ENCODE assay signal across 2 cellular contexts in the genomic region with DNA sequence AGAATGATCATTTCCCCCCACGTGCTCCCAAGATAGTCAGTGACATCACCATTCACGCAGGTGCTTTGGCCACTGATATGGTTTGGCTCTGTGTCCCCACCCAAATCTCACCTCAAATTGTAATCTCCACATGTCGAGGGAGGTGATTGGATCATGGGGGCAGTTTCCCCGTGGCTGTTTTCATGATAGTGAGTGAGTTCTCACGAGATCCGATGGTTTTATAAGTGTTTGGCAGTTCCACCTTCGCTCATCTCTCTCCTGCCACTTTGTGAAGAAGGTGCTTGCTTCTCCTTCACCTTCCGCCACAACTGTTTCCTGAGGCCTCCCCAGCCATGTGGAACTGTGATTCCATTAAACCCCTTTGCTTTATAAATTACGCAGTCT.
TF ChIP-seq lines count a peak whose summit lies in the region.

No MANE protein-coding gene starts in this region.

TF ChIP-seq in HEK293, 187 proteins besides CTCF, POLR2A, EP300 and RAD21 (continued from another document):
- TF ChIP-seq ATF2 (tag by site-specific recombination; IDR thresholded peaks at IDR 0.05; ENCODE audit: low read depth): 0 out of 2 replicates have a peak, but pooled peaks have one; percentile 9

TF ChIP-seq in K562, 482 proteins besides CTCF, POLR2A, EP300 and RAD21 (continued from another document and continues in another):
- TF ChIP-seq DEAF1 (CRISPR knock-in tag; IDR thresholded peaks at IDR 0.05): no peak
- peak; percentile 81 for TF ChIP-seq RAD51 (IDR thresholded peaks at IDR 0.05; ENCODE audit: borderline replicate concordance, low read depth)
- peak; percentile 73; the same call in 1 of the 2 replicates for TF ChIP-seq BHLHE40 (IDR thresholded peaks at IDR 0.05; ENCODE audit: low read length)
- TF ChIP-seq ELF1 (tag; IDR thresholded peaks at IDR 0.05): 0 out of 2 replicates have a peak, but pooled peaks have one; percentile 30
- no peak for TF ChIP-seq CREB5 (CRISPR knock-in tag; IDR thresholded peaks at IDR 0.05)
- no peak for TF ChIP-seq RBM34 (IDR thresholded peaks at IDR 0.05; ENCODE audit: borderline replicate concordance, insufficient read depth, low read length)
- TF ChIP-seq KLF6 (CRISPR knock-in tag; IDR thresholded peaks at IDR 0.05; ENCODE audit: borderline replicate concordance): no peak
- TF ChIP-seq, protein P1, sequence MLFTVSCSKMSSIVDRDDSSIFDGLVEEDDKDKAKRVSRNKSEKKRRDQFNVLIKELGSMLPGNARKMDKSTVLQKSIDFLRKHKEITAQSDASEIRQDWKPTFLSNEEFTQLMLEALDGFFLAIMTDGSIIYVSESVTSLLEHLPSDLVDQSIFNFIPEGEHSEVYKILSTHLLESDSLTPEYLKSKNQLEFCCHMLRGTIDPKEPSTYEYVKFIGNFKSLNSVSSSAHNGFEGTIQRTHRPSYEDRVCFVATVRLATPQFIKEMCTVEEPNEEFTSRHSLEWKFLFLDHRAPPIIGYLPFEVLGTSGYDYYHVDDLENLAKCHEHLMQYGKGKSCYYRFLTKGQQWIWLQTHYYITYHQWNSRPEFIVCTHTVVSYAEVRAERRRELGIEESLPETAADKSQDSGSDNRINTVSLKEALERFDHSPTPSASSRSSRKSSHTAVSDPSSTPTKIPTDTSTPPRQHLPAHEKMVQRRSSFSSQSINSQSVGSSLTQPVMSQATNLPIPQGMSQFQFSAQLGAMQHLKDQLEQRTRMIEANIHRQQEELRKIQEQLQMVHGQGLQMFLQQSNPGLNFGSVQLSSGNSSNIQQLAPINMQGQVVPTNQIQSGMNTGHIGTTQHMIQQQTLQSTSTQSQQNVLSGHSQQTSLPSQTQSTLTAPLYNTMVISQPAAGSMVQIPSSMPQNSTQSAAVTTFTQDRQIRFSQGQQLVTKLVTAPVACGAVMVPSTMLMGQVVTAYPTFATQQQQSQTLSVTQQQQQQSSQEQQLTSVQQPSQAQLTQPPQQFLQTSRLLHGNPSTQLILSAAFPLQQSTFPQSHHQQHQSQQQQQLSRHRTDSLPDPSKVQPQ (CRISPR knock-in tag; IDR thresholded peaks at IDR 0.05; ENCODE audit: borderline replicate concordance): no peak
- TF ChIP-seq DACH1 (IDR thresholded peaks at IDR 0.05; ENCODE audit: partially characterized antibody): no peak
- no peak for TF ChIP-seq ESRRB (CRISPR knock-in tag; IDR thresholded peaks at IDR 0.05; ENCODE audit: borderline replicate concordance)
- TF ChIP-seq CHCHD3 (CRISPR knock-in tag; IDR thresholded peaks at IDR 0.05): no peak
- TF ChIP-seq RBBP5 (IDR thresholded peaks at IDR 0.05; ENCODE audit: borderline replicate concordance, insufficient read depth, low read length, poor library complexity, severe bottlenecking): no peak
- TF ChIP-seq GABPB1 (CRISPR knock-in tag; IDR thresholded peaks at IDR 0.05): no peak
- no peak for TF ChIP-seq ZNF431 (CRISPR knock-in tag; IDR thresholded peaks at IDR 0.05)
- TF ChIP-seq MCM3 (IDR thresholded peaks at IDR 0.05): no peak
- no peak for TF ChIP-seq ZNF41 (CRISPR knock-in tag; conservative IDR thresholded peaks at IDR 0.05)
- TF ChIP-seq YY1 (IDR thresholded peaks at IDR 0.05; ENCODE audit: borderline replicate concordance in 1 of 3, control insufficient read depth in 1 of 3, extremely low read depth in 1 of 3, insufficient read depth in 3 of 3, insufficient read length in 1 of 3, insufficient replicate concordance in 2 of 3, low read depth in 1 of 3, low read length in 2 of 3): no peak
- 0 out of 2 replicates have a peak, but pooled peaks have one; percentile 17 for TF ChIP-seq MXI1 (IDR thresholded peaks at IDR 0.05; ENCODE audit: low read depth, low read length)
- no peak for TF ChIP-seq ILK (tag; IDR thresholded peaks at IDR 0.05; ENCODE audit: borderline replicate concordance, low read depth)
- TF ChIP-seq ZNF740 (CRISPR knock-in tag; IDR thresholded peaks at IDR 0.05): no peak
- no peak for TF ChIP-seq ZNF740 (tag; IDR thresholded peaks at IDR 0.05)
- no peak for TF ChIP-seq RBM17 (IDR thresholded peaks at IDR 0.05; ENCODE audit: borderline replicate concordance, low read depth, low read length)
- TF ChIP-seq ZZZ3 (IDR thresholded peaks at IDR 0.05): no peak
- TF ChIP-seq MAZ (CRISPR knock-in tag; conservative IDR thresholded peaks at IDR 0.05 in 1 of 2, IDR thresholded peaks at IDR 0.05 in 1 of 2): no peak
- no peak for TF ChIP-seq GATA2 (CRISPR knock-in tag; IDR thresholded peaks at IDR 0.05)
- TF ChIP-seq ZNF253 (CRISPR knock-in tag; conservative IDR thresholded peaks at IDR 0.05): no peak
- peak; percentile 67 for TF ChIP-seq MAX (CRISPR knock-in tag; IDR thresholded peaks at IDR 0.05)
- TF ChIP-seq, protein P2, sequence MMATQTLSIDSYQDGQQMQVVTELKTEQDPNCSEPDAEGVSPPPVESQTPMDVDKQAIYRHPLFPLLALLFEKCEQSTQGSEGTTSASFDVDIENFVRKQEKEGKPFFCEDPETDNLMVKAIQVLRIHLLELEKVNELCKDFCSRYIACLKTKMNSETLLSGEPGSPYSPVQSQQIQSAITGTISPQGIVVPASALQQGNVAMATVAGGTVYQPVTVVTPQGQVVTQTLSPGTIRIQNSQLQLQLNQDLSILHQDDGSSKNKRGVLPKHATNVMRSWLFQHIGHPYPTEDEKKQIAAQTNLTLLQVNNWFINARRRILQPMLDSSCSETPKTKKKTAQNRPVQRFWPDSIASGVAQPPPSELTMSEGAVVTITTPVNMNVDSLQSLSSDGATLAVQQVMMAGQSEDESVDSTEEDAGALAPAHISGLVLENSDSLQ (IDR thresholded peaks at IDR 0.05): no peak
- TF ChIP-seq SIX5 (IDR thresholded peaks at IDR 0.05; ENCODE audit: borderline replicate concordance in 1 of 2, insufficient read depth in 1 of 2, low read depth in 1 of 2, low read length in 2 of 2): no peak
- TF ChIP-seq ZC3H11A (IDR thresholded peaks at IDR 0.05; ENCODE audit: low read depth, low read length): no peak
- TF ChIP-seq ZSCAN29 (IDR thresholded peaks at IDR 0.05): no peak
- no peak for TF ChIP-seq TCF15 (CRISPR knock-in tag; IDR thresholded peaks at IDR 0.05)
- no peak for TF ChIP-seq TAF1 (IDR thresholded peaks at IDR 0.05; ENCODE audit: control insufficient read depth, extremely low read depth, insufficient read depth, low read length, severe bottlenecking)
- no peak for TF ChIP-seq CEBPG (CRISPR knock-in tag; IDR thresholded peaks at IDR 0.05)
- TF ChIP-seq CEBPG (tag; conservative IDR thresholded peaks at IDR 0.05 in 1 of 2, IDR thresholded peaks at IDR 0.05 in 1 of 2): no peak
- no peak for TF ChIP-seq KAT2B (IDR thresholded peaks at IDR 0.05; ENCODE audit: low read depth, low read length)
- no peak for TF ChIP-seq BRD4 (IDR thresholded peaks at IDR 0.05)
- no peak for TF ChIP-seq NR2C1 (IDR thresholded peaks at IDR 0.05)
- TF ChIP-seq NR2C1 (tag; IDR thresholded peaks at IDR 0.05): no peak
- TF ChIP-seq, protein P3, sequence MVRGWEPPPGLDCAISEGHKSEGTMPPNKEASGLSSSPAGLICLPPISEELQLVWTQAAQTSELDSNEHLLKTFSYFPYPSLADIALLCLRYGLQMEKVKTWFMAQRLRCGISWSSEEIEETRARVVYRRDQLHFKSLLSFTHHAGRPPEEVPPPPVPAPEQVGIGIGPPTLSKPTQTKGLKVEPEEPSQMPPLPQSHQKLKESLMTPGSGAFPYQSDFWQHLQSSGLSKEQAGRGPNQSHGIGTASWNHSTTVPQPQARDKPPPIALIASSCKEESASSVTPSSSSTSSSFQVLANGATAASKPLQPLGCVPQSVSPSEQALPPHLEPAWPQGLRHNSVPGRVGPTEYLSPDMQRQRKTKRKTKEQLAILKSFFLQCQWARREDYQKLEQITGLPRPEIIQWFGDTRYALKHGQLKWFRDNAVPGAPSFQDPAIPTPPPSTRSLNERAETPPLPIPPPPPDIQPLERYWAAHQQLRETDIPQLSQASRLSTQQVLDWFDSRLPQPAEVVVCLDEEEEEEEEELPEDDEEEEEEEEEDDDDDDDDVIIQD (CRISPR knock-in tag; IDR thresholded peaks at IDR 0.05): no peak
- no peak; the same call in 1 of the 2 replicates for TF ChIP-seq GABPA (tag; conservative IDR thresholded peaks at IDR 0.05; ENCODE audit: low read depth)
- no peak for TF ChIP-seq MYBL2 (IDR thresholded peaks at IDR 0.05; ENCODE audit: low read depth)
- TF ChIP-seq MYBL2 (CRISPR knock-in tag; IDR thresholded peaks at IDR 0.05; ENCODE audit: borderline replicate concordance): no peak
- TF ChIP-seq SMARCB1 (IDR thresholded peaks at IDR 0.05; ENCODE audit: insufficient read length, low read depth): no peak
- TF ChIP-seq, protein P4, sequence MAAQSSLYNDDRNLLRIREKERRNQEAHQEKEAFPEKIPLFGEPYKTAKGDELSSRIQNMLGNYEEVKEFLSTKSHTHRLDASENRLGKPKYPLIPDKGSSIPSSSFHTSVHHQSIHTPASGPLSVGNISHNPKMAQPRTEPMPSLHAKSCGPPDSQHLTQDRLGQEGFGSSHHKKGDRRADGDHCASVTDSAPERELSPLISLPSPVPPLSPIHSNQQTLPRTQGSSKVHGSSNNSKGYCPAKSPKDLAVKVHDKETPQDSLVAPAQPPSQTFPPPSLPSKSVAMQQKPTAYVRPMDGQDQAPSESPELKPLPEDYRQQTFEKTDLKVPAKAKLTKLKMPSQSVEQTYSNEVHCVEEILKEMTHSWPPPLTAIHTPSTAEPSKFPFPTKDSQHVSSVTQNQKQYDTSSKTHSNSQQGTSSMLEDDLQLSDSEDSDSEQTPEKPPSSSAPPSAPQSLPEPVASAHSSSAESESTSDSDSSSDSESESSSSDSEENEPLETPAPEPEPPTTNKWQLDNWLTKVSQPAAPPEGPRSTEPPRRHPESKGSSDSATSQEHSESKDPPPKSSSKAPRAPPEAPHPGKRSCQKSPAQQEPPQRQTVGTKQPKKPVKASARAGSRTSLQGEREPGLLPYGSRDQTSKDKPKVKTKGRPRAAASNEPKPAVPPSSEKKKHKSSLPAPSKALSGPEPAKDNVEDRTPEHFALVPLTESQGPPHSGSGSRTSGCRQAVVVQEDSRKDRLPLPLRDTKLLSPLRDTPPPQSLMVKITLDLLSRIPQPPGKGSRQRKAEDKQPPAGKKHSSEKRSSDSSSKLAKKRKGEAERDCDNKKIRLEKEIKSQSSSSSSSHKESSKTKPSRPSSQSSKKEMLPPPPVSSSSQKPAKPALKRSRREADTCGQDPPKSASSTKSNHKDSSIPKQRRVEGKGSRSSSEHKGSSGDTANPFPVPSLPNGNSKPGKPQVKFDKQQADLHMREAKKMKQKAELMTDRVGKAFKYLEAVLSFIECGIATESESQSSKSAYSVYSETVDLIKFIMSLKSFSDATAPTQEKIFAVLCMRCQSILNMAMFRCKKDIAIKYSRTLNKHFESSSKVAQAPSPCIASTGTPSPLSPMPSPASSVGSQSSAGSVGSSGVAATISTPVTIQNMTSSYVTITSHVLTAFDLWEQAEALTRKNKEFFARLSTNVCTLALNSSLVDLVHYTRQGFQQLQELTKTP (IDR thresholded peaks at IDR 0.05; ENCODE audit: low read depth in 1 of 2, partially characterized antibody in 2 of 2): no peak
- no peak for TF ChIP-seq GATAD2A (IDR thresholded peaks at IDR 0.05)
- TF ChIP-seq FOXK1 (CRISPR knock-in tag; IDR thresholded peaks at IDR 0.05; ENCODE audit: borderline replicate concordance): no peak
- TF ChIP-seq NR4A1 (CRISPR knock-in tag; IDR thresholded peaks at IDR 0.05): no peak
- TF ChIP-seq NR4A1 (tag; IDR thresholded peaks at IDR 0.05): no peak
